Comparison of ENCODE assay signal across 12 cellular contexts in the genomic region with DNA sequence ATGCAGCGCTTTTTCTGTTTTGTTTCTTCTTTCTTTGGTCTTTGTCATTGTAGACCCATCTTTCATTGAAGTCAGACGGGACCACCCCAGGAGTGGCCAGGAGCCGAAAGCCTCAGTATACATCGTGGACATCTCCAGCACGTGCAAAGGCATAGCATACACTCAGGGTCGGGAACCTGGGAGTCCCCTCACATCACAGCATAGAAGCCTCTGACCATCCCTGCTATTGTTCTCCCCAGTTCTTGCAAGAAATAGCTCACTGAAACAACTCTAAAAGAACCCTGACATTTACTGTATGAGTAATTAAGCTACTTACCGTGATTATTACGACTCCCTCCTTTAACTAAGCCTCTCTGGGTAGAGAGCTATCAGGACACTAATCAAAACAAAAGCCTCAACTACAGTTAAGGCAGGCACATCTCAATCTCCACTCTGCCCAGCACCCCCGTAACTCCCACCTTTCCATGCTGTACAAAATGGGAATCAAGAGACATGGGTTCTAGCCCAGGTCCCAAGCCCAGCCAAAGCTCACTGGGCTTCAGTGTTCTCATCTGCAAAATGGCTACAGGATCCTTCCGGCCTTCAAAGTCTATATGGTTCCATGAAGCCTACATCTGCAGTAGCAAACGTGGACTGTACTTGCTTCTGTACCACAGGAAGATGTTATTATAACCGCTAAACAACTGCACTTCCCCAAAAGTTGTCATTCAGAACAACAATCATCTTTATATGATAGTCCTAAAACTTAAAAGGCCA. TPM values are rescaled to one million over a fixed set of nuclear protein-coding genes. Genes with fewer than 3 reads are reported as not detected.
DNase-seq lines count a peak whose midpoint lies in the region; ATAC-seq and TF ChIP-seq lines count a peak whose summit lies in the region.
"Had no signal": no experiment of that assay in that cellular context is flagged by ENCODE, and none has a peak within 500 bp of the region (broad histone marks: within the 10 kb centered on the region; RNA-seq: fewer than 3 reads in every experiment).

No MANE protein-coding gene starts in this region.

- H3K9me3 Mint-ChIP-seq in activated T-cell treated with anti-CD3 and anti-CD28 coated beads, Interleukin-2, amount 50 U/mL, for 72 hours, result no peaks in the 10 kb centered on the region

- peak; percentile 60 for ATAC-seq in HG02884 (IDR thresholded peaks at IDR 0.05; ENCODE audit: unreplicated experiment)
- ATAC-seq in activated T-cell treated with anti-CD3 and anti-CD28 coated beads, Interleukin-2, amount 50 U/mL, for 72 hours (replicated peaks in 1 of 2), result peak; percentile 56 to 58
- ATAC-seq in body of pancreas, result no peak

- DNase-seq in GM12865 (ENCODE audit: low read depth) (peak; percentile 71), erythroblast (lab: John Stamatoyannopoulos, UW) (no peak), nucleus accumbens (lab: John Stamatoyannopoulos, UW) (no peak), neuronal stem cell (ENCODE audit: low spot score) (no peak), body of pancreas (no peak)
- DNase-seq in activated T-cell treated with anti-CD3 and anti-CD28 coated beads, Interleukin-2, amount 50 U/mL, for 72 hours, result peak in 1 of 2 donors; percentile 41
- DNase-seq: PC-9; stimulated activated CD4-positive, alpha-beta T cell treated with anti-CD3 and anti-CD28 coated beads, Interleukin-15, amount 100 ng/mL, for 24 hours had no signal

- peaks cover 5% of the 10 kb centered on the region for H3K79me1 ChIP-seq in neuronal stem cell (ENCODE audit: low read depth, low read length)

- no peak overlapping the region for H4K8ac ChIP-seq in neuronal stem cell (ENCODE audit: low read depth, low read length)

- TF ChIP-seq CTCF in GM12865 (IDR thresholded peaks at IDR 0.05; ENCODE audit: insufficient read depth, low read depth, low read length, missing control alignments) (no peak), neutrophil (IDR thresholded peaks at IDR 0.05) (no peak), body of pancreas (IDR thresholded peaks at IDR 0.05) (no peak)

- peak overlapping the region; percentile 96 for H3K27ac Mint-ChIP-seq in activated T-cell treated with anti-CD3 and anti-CD28 coated beads, Interleukin-2, amount 50 U/mL, for 72 hours

- no peak overlapping the region for H3K18ac ChIP-seq in neuronal stem cell (ENCODE audit: low read length)

- TF ChIP-seq POLR2A in erythroblast (IDR thresholded peaks at IDR 0.05; ENCODE audit: low read length) (no peak), body of pancreas (IDR thresholded peaks at IDR 0.05) (no peak)

- no peak overlapping the region for H3K4ac ChIP-seq in neuronal stem cell (ENCODE audit: low read length)

- no peak overlapping the region for H2AK5ac ChIP-seq in neuronal stem cell (ENCODE audit: low read depth, low read length)

- peak overlapping the region; percentile 80 to 85 for H3K4me3 Mint-ChIP-seq in activated T-cell treated with anti-CD3 and anti-CD28 coated beads, Interleukin-2, amount 50 U/mL, for 72 hours

- no peaks in the 10 kb centered on the region for H3K27me3 ChIP-seq in neutrophil
- H3K27me3 ChIP-seq in neuronal stem cell (ENCODE audit: control insufficient read depth in 3 of 3, insufficient read depth in 3 of 3, low read depth in 1 of 3, low read length in 3 of 3), result no peaks in the 10 kb centered on the region
- H3K27me3 ChIP-seq in body of pancreas, result no peaks in the 10 kb centered on the region
- H3K27me3 ChIP-seq: suprapubic skin had no signal

- H3K27me3 Mint-ChIP-seq in activated T-cell treated with anti-CD3 and anti-CD28 coated beads, Interleukin-2, amount 50 U/mL, for 72 hours (ENCODE audit: low read depth), result no peaks in the 10 kb centered on the region

- no peak overlapping the region for H2AFZ ChIP-seq in neuronal stem cell (ENCODE audit: low read length)
- H2AFZ ChIP-seq: PC-9 had no signal

- H3K4me2 ChIP-seq in neuronal stem cell (ENCODE audit: insufficient read depth, low read length, poor library complexity, severe bottlenecking), result no peak overlapping the region
- H3K4me2 ChIP-seq: PC-9 had no signal

- H3K36me3 ChIP-seq in neutrophil (peaks cover 16% of the 10 kb centered on the region), neuronal stem cell (replicated peaks in 1 of 2; ENCODE audit: control insufficient read depth in 2 of 2, insufficient read depth in 2 of 2, low read length in 2 of 2) (peaks cover 18 to 46% of the 10 kb centered on the region in 2 donors), body of pancreas (replicated peaks in 1 of 2; ENCODE audit: insufficient read depth in 1 of 2, low read depth in 2 of 2) (no peaks in the 10 kb centered on the region)
- H3K36me3 ChIP-seq: cardiac muscle cell had no signal

- no peak overlapping the region for H3K9ac ChIP-seq in neuronal stem cell (ENCODE audit: low read depth, low read length, poor library complexity)

- H2BK15ac ChIP-seq in neuronal stem cell (ENCODE audit: low read length), result no peak overlapping the region

- H3K23ac ChIP-seq in neuronal stem cell (ENCODE audit: low read depth, low read length, poor library complexity), result no peak overlapping the region

- peaks cover 94% of the 10 kb centered on the region for H3K4me1 Mint-ChIP-seq in activated T-cell treated with anti-CD3 and anti-CD28 coated beads, Interleukin-2, amount 50 U/mL, for 72 hours (ENCODE audit: low read depth)

- H3K27ac ChIP-seq in neutrophil (peak overlapping the region; percentile 61), neuronal stem cell (replicated peaks; ENCODE audit: low read length) (no peak overlapping the region), body of pancreas (no peak overlapping the region)
- H3K27ac ChIP-seq: cardiac muscle cell, PC-9, suprapubic skin had no signal

- peak overlapping the region; percentile 50 for H3K4me3 ChIP-seq in GM12865 (ENCODE audit: low read depth, low read length)
- no peak overlapping the region for H3K4me3 ChIP-seq in neutrophil (ENCODE audit: low read depth in 1 of 2, low read length in 1 of 2)
- H3K4me3 ChIP-seq in neuronal stem cell (ENCODE audit: low read length in 2 of 2), result no peak overlapping the region
- no peak overlapping the region for H3K4me3 ChIP-seq in body of pancreas
- H3K4me3 ChIP-seq: cardiac muscle cell, PC-9, suprapubic skin had no signal

- no peak overlapping the region for H2BK5ac ChIP-seq in neuronal stem cell (ENCODE audit: low read length)

- H4K91ac ChIP-seq in neuronal stem cell (ENCODE audit: low read depth, low read length, poor library complexity), result no peak overlapping the region

- H2BK12ac ChIP-seq in neuronal stem cell (ENCODE audit: low read length), result no peak overlapping the region

- no CpG with 5 or more reads among the region's 12 CpGs for WGBS in neuronal stem cell (ENCODE audit: extremely low coverage in 2 of 2, insufficient read length in 2 of 2, insufficient replicate concordance in 1 of 2), 2 donors
- 74 to 82% methylated on average over 12 of the region's 12 CpGs for WGBS in body of pancreas, 2 donors

- H2BK120ac ChIP-seq in neuronal stem cell (ENCODE audit: low read depth, low read length), result no peak overlapping the region

- H3K14ac ChIP-seq in neuronal stem cell (ENCODE audit: low read length), result no peak overlapping the region

- H3K36me3 Mint-ChIP-seq in activated T-cell treated with anti-CD3 and anti-CD28 coated beads, Interleukin-2, amount 50 U/mL, for 72 hours (ENCODE audit: insufficient read depth in 2 of 2), result peaks cover 17 to 39% of the 10 kb centered on the region in 2 donors

- H3K9me3 ChIP-seq in neutrophil (no peaks in the 10 kb centered on the region), neuronal stem cell (replicated peaks in 1 of 2; ENCODE audit: control insufficient read depth in 2 of 2, insufficient read depth in 1 of 2, low read depth in 1 of 2, low read length in 2 of 2) (no peaks in the 10 kb centered on the region), body of pancreas (no peaks in the 10 kb centered on the region)
- H3K9me3 ChIP-seq: suprapubic skin had no signal

- H3K4me1 ChIP-seq in neutrophil (ENCODE audit: control insufficient read depth in 1 of 2, insufficient read depth in 1 of 2, low read depth in 1 of 2, low read length in 1 of 2) (peaks cover 54 to 56% of the 10 kb centered on the region in 2 experiments), neuronal stem cell (ENCODE audit: control insufficient read depth in 2 of 2, insufficient read depth in 1 of 2, low read depth in 1 of 2, low read length in 2 of 2) (peaks cover 25 to 29% of the 10 kb centered on the region in 2 donors), body of pancreas (peaks cover 38% of the 10 kb centered on the region)

- intact Hi-C loops in body of pancreas (cut with DNase I), result no loop called here

RNA-seq across cellular contexts. Expression of gene CCDC88C, which starts 6.7 kb away (rescaled TPM):
- total RNA-seq in activated T-cell treated with anti-CD3 and anti-CD28 coated beads, Interleukin-2, amount 50 U/mL, for 72 hours, result 100 to 1,000 TPM; 103 to 111 TPM
- 18.8 TPM for polyA plus RNA-seq in neuronal stem cell (2013, experiment 1 of 2)
- 18.5 TPM for polyA plus RNA-seq in neuronal stem cell (2013, experiment 2 of 2)
- total RNA-seq in body of pancreas, result 10 to 100 TPM; 36.3 to 57.4 TPM
